29 cellular contexts compared by ENCODE assay signal in the genomic region with DNA sequence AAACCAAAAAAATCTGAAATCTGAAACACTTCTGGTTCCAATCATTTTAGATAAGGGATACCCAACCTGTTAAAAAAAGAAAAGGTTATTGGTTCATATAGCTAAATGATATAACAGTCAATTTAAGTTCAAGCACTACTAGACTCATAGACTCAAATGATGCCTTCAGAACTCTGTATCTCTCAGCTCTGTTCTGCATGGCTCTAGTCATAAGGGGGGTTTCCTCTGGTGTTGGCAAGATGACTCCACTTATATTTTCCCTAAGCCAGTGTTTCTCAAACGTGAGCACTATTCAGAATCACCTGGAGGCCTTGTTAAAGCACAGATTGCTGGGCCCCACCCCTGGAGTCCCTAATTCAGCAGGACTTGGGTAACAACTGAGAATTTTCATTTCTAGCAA. TPM values are rescaled to one million over a fixed set of nuclear protein-coding genes. Genes with fewer than 3 reads are reported as not detected.
DNase-seq lines count a peak whose midpoint lies in the region; ATAC-seq and TF ChIP-seq lines count a peak whose summit lies in the region.
"Had no signal": no experiment of that assay in that cellular context is flagged by ENCODE, and none has a peak within 500 bp of the region (broad histone marks: within the 10 kb centered on the region; RNA-seq: fewer than 3 reads in every experiment).

No MANE protein-coding gene starts in this region.

- H3K4me1 Mint-ChIP-seq in CD8-positive, alpha-beta memory T cell: peaks cover 3 to 5% (median 5%) of the 10 kb centered on the region in 3 donors
- H3K4me1 Mint-ChIP-seq: nephron had no signal

- H3K4me3 ChIP-seq in ascending aorta: no peak overlapping the region
- H3K4me3 ChIP-seq in CD8-positive, alpha-beta memory T cell (ENCODE audit: low read length): no peak overlapping the region
- H3K4me3 ChIP-seq: lung, sigmoid colon had no signal

- no peaks in the 10 kb centered on the region for H3K36me3 ChIP-seq in ascending aorta
- H3K36me3 ChIP-seq in CD8-positive, alpha-beta memory T cell (ENCODE audit: insufficient read depth, low read length): no peaks in the 10 kb centered on the region
- H3K36me3 ChIP-seq: sigmoid colon had no signal

- no peak for TF ChIP-seq CTCF in ascending aorta (IDR thresholded peaks at IDR 0.05)

- no peak for DNase-seq in activated naive CD4-positive, alpha-beta T cell treated with anti-CD3 and anti-CD28 coated beads, Interleukin-2, amount 50 U/mL, for 72 hours (ENCODE audit: low spot score in 2 of 2)
- no peak for DNase-seq in activated naive CD4-positive, alpha-beta T cell (lab: John Stamatoyannopoulos, UW)
- DNase-seq in ascending aorta (ENCODE audit: low spot score in 2 of 2): no peak
- DNase-seq in stimulated activated naive CD8-positive, alpha-beta T cell treated with anti-CD3 and anti-CD28 coated beads, Interleukin-15, Interleukin-2, amounts not matched to agents 100 U/mL and 50 U/mL, for 24 hours: no peak
- no peak for DNase-seq in CD8-positive, alpha-beta memory T cell
- DNase-seq in NCI-H1930 (lab: John Stamatoyannopoulos, UW): no peak
- DNase-seq in COLO668 (lab: John Stamatoyannopoulos, UW; ENCODE audit: unreplicated experiment): no peak
- DNase-seq: aorta; DMS53; hypothalamus; immature natural killer cell; left cardiac atrium; MV-4-11; NCI-H1436; NCI-H2107; NCI-H345; NCI-H748 treated with DMSO at 0.1 percent for 48 hours; SHP77; sigmoid colon; stimulated activated CD4-positive, alpha-beta T cell treated with anti-CD3 and anti-CD28 coated beads, Interleukin-12 subunit alpha, Interleukin-12 subunit beta, amount 100 ng/mL, for 4 hours; stimulated activated CD4-positive, alpha-beta T cell treated with anti-CD3 and anti-CD28 coated beads, Interleukin-4, amount 100 ng/mL, for 1 hour; substantia nigra; T-helper 2 cell had no signal

- POLR2A ChIA-PET in CD8-positive, alpha-beta memory T cell (lab: Charles Lee): no interaction called here

- H3K27me3 ChIP-seq in ascending aorta: no peaks in the 10 kb centered on the region
- H3K27me3 ChIP-seq in CD8-positive, alpha-beta memory T cell (ENCODE audit: insufficient read depth, low read length, poor library complexity, severe bottlenecking): no peaks in the 10 kb centered on the region
- H3K27me3 ChIP-seq: sigmoid colon had no signal

- peaks cover 3 to 30% of the 10 kb centered on the region in 2 donors for H3K4me1 ChIP-seq in ascending aorta
- H3K4me1 ChIP-seq in CD8-positive, alpha-beta memory T cell (ENCODE audit: insufficient read depth, low read length): no peaks in the 10 kb centered on the region

- CTCF ChIA-PET in CD8-positive, alpha-beta memory T cell (lab: Charles Lee): no interaction called here

- H3K27ac Mint-ChIP-seq in activated naive CD4-positive, alpha-beta T cell treated with anti-CD3 and anti-CD28 coated beads, Interleukin-2, amount 50 U/mL, for 72 hours: no peak overlapping the region
- H3K27ac Mint-ChIP-seq in CD8-positive, alpha-beta memory T cell: peak overlapping the region in 1 of 8 donors; percentile 29
- H3K27ac Mint-ChIP-seq: activated naive CD8-positive, alpha-beta T cell; immature natural killer cell; nephron; type B pancreatic cell had no signal

- H3K36me3 Mint-ChIP-seq in activated naive CD4-positive, alpha-beta T cell treated with anti-CD3 and anti-CD28 coated beads, Interleukin-2, amount 50 U/mL, for 72 hours: no peaks in the 10 kb centered on the region
- H3K36me3 Mint-ChIP-seq in CD8-positive, alpha-beta memory T cell: no peaks in the 10 kb centered on the region
- H3K36me3 Mint-ChIP-seq: type B pancreatic cell had no signal

- peak; percentile 57 to 59 for ATAC-seq in activated naive CD4-positive, alpha-beta T cell treated with anti-CD3 and anti-CD28 coated beads, Interleukin-2, amount 50 U/mL, for 72 hours
- ATAC-seq in GM19463 (IDR thresholded peaks at IDR 0.05; ENCODE audit: unreplicated experiment): peak; percentile 48
- ATAC-seq in stimulated activated naive CD8-positive, alpha-beta T cell treated with anti-CD3 and anti-CD28 coated beads, Interleukin-15, Interleukin-2, amounts not matched to agents 100 U/mL and 50 U/mL, for 24 hours: peak; percentile 78
- ATAC-seq: left cardiac atrium, Panc1 had no signal

- no peak overlapping the region for H3K4me3 Mint-ChIP-seq in CD8-positive, alpha-beta memory T cell
- H3K4me3 Mint-ChIP-seq: activated naive CD8-positive, alpha-beta T cell; immature natural killer cell; nephron; type B pancreatic cell had no signal

- peaks cover 0 to 1% of the 10 kb centered on the region in 2 donors for H3K27me3 Mint-ChIP-seq in CD8-positive, alpha-beta memory T cell
- H3K27me3 Mint-ChIP-seq: activated naive CD8-positive, alpha-beta T cell had no signal

- no peaks in the 10 kb centered on the region for H3K9me3 ChIP-seq in ascending aorta
- H3K9me3 ChIP-seq in CD8-positive, alpha-beta memory T cell (ENCODE audit: low read length): no peaks in the 10 kb centered on the region
- H3K9me3 ChIP-seq: sigmoid colon had no signal

- H3K27ac ChIP-seq in ascending aorta: peak overlapping the region; percentile 33 to 50
- no peak overlapping the region for H3K27ac ChIP-seq in CD8-positive, alpha-beta memory T cell (ENCODE audit: low read depth, low read length)
- H3K27ac ChIP-seq: sigmoid colon had no signal

- intact Hi-C loops in ascending aorta (cut with DNase I): no loop called here

- peaks cover 0 to 7% of the 10 kb centered on the region in 2 donors for H3K9me3 Mint-ChIP-seq in activated naive CD4-positive, alpha-beta T cell treated with anti-CD3 and anti-CD28 coated beads, Interleukin-2, amount 50 U/mL, for 72 hours
- H3K9me3 Mint-ChIP-seq in CD8-positive, alpha-beta memory T cell: no peaks in the 10 kb centered on the region
- H3K9me3 Mint-ChIP-seq: immature natural killer cell, nephron, type B pancreatic cell had no signal

RNA-seq across cellular contexts. Expression of gene RRAS2, which starts 11.5 kb away (rescaled TPM):
- 10 to 100 TPM; 32.7 to 56.6 TPM for total RNA-seq in activated naive CD4-positive, alpha-beta T cell treated with anti-CD3 and anti-CD28 coated beads, Interleukin-2, amount 50 U/mL, for 72 hours
- total RNA-seq in ascending aorta: 28.1 TPM
- 10 to 100 TPM; 70.1 to 72.6 TPM for total RNA-seq in CD8-positive, alpha-beta memory T cell
- polyA plus RNA-seq in CD8-positive, alpha-beta memory T cell: 52.6 TPM
